9 cellular contexts compared by ENCODE assay signal in the genomic region with DNA sequence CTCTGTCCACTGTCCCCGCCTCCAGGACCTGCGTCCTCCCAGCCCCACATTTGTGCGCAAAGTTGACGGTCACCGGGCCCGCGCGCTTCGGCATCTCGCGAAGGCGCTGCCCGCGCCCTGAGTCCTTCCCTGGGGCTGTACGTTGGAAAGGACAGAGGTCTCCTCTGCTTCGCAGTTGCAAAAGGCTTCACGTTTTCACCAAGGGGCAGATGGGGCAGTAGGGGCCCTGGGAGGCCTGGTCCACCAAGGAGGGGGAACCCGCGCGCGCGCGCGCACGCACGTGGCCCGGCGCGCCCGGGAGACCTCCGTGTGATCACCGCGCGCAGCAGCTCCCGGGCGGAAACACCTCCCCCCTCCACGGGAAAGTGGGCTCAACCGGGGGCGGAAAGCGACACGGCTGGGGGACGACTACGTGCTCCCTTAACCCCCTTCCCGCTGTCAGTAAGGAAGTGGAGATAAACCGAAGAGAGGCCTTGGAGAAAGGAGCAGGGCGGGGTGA. TPM values are rescaled to one million over a fixed set of nuclear protein-coding genes. Genes with fewer than 3 reads are reported as not detected.
DNase-seq lines count a peak whose midpoint lies in the region; ATAC-seq and TF ChIP-seq lines count a peak whose summit lies in the region.
"Had no signal": no experiment of that assay in that cellular context is flagged by ENCODE, and none has a peak within 500 bp of the region (broad histone marks: within the 10 kb centered on the region; RNA-seq: fewer than 3 reads in every experiment).

No MANE protein-coding gene starts in this region.

- no peaks in the 10 kb centered on the region for H3K9me3 Mint-ChIP-seq in T-cell

- intact Hi-C loops in colonic mucosa (cut with DNase I) = no loop called here

- peaks cover 37 to 40% (median 39%) of the 10 kb centered on the region in 3 donors for H3K4me1 Mint-ChIP-seq in T-cell

- no peaks in the 10 kb centered on the region for H3K36me3 Mint-ChIP-seq in T-cell

- peaks cover 33% of the 10 kb centered on the region for H3K4me1 ChIP-seq in colonic mucosa

- peak in 2 of 4 experiments; percentile 5 to 7 for ATAC-seq in T-cell (replicated peaks in 1 of 4)

- peak overlapping the region; percentile 94 for H3K27ac ChIP-seq in colonic mucosa

- H3K4me3 ChIP-seq in HFF-Myc (replicated peaks; ENCODE audit: low read depth, low read length) = peak overlapping the region; percentile 36
- H3K4me3 ChIP-seq in colonic mucosa = peak overlapping the region; percentile 32

- DNase-seq in CMK (ENCODE audit: low read depth) (peak; percentile 61), HFF-Myc (ENCODE audit: extremely low read depth, low read depth) (no peak), T-cell (peak in 7 of 34 experiments; percentile 12 to 40 (median 17)), colonic mucosa (no peak), mucosa of gallbladder (ENCODE audit: low spot score) (peak; percentile 25), T1000 (lab: John Stamatoyannopoulos, UW) (no peak), HCEC 1CT (no peak)
- peak; percentile 50 for DNase-seq in stimulated activated naive CD4-positive, alpha-beta T cell treated with Interleukin-2 at 50 U/mL for 16 hours (lab: John Stamatoyannopoulos, UW)

- no peaks in the 10 kb centered on the region for H3K27me3 Mint-ChIP-seq in T-cell

- H3K9me3 ChIP-seq in colonic mucosa = no peaks in the 10 kb centered on the region

- POLR2A ChIA-PET in T-cell (lab: Charles Lee) = no interaction called here

- H3K27ac Mint-ChIP-seq in T-cell = peak overlapping the region; percentile 61 to 79

- peak overlapping the region; percentile 45 to 92 for H3K9ac ChIP-seq in colonic mucosa (ENCODE audit: low read depth in 2 of 2, low read length in 2 of 2)

- no peaks in the 10 kb centered on the region for H3K27me3 ChIP-seq in colonic mucosa

- no peaks in the 10 kb centered on the region for H3K36me3 ChIP-seq in colonic mucosa

- TF ChIP-seq CTCF in HFF-Myc (IDR thresholded peaks at IDR 0.05; ENCODE audit: low read depth, low read length, missing control alignments) (no peak), colonic mucosa (IDR thresholded peaks at IDR 0.05) (no peak)

- H3K4me3 Mint-ChIP-seq in T-cell = peak overlapping the region; percentile 76 to 82 (median 79)

- CTCF ChIA-PET in T-cell (lab: Charles Lee) = interaction anchor here (0.7 to 3.7 kb wide), 4 partner anchors 62 to 92 kb away, joined by 3 to 29 read pairs (median 19); no protein-coding TSS in a partner anchor

RNA-seq across cellular contexts. Expression of a gene that starts 21.9 kb away (rescaled TPM):
- total RNA-seq in T-cell = not detected
- not detected for total RNA-seq in colonic mucosa
- not detected for total RNA-seq in mucosa of gallbladder
- total RNA-seq: LHCN-M2 had no signal

Comparison
In these comparisons a context has a peak if more than half of its experiments do, and no peak if none do; other contexts are left out.
1. DNase-seq: peak in CMK (single experiment), mucosa of gallbladder (single experiment) and stimulated activated naive CD4-positive, alpha-beta T cell treated with Interleukin-2 at 50 U/mL for 16 hours (single experiment); none in HFF-Myc (single experiment), colonic mucosa (single experiment), T1000 (single experiment) and HCEC 1CT (single experiment).